16 cellular contexts compared by ENCODE assay signal in the genomic region with DNA sequence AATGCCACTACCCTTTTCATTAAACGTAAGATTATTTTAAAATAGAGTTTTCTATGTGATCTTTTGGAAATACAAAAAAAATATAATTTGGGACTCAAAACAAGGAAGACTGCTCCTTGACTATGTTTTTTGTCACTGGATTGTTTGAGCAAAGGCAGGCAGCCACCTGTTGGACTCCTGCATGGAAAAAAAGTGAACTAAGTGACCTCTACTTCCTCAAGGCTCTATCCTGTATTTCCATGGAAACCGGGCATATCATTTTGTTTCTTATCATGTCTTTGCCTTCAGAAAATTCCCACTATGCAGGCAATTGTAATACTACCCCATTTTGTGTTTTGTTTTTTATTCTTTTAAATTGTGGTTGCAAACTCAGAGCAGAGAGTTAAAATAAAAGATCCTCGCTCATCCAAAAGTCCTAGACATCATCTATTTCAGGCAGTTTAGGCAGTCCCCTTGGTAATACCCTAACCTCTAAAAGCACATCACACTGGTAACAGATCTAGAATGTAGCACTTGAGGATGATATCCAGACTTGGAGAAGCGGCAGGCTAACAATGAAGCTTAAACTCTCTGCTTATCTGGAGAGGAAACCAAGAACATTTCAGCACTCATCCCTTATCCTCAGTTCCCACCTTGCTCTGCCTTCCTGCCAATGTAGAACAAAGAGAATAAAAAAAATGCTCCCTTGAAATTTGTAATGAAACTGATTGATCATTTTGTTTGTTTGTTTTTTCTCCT.
"Had no signal": no experiment of that assay in that cellular context is flagged by ENCODE, and none has a peak within 500 bp of the region (broad histone marks: within the 10 kb centered on the region; RNA-seq: fewer than 3 reads in every experiment).

No MANE protein-coding gene starts in this region.

- DNase-seq: activated CD4-positive, alpha-beta memory T cell treated with anti-CD3 and anti-CD28 coated beads, Interleukin-2, amount 10 ng/mL, durations not matched to agents 7 days and 5 days; activated CD4-positive, alpha-beta T cell treated with anti-CD3 and anti-CD28 coated beads for 48 hours; activated CD8-positive, alpha-beta memory T cell treated with anti-CD3 and anti-CD28 coated beads, Interleukin-2, amount 10 ng/mL, durations not matched to agents 7 days and 5 days; activated naive CD4-positive, alpha-beta T cell; activated naive CD8-positive, alpha-beta T cell treated with anti-CD3 and anti-CD28 coated beads for 36 hours; amygdala; endodermal cell; foreskin melanocyte; lower lobe of right lung; occipital lobe; retina; stimulated activated CD8-positive, alpha-beta memory T cell treated with anti-CD3 and anti-CD28 coated beads, Interleukin-4, amount 100 ng/mL, for 48 hours; uterus had no signal

- H3K27ac ChIP-seq: lower lobe of right lung, tibial nerve, uterus had no signal

- H3K4me3 Mint-ChIP-seq: activated CD4-positive, alpha-beta memory T cell treated with anti-CD3 and anti-CD28 coated beads, Interleukin-2, amount 10 ng/mL, durations not matched to agents 7 days and 5 days; activated CD8-positive, alpha-beta memory T cell treated with anti-CD3 and anti-CD28 coated beads, Interleukin-2, amount 10 ng/mL, durations not matched to agents 7 days and 5 days; activated naive CD8-positive, alpha-beta T cell treated with anti-CD3 and anti-CD28 coated beads for 36 hours; endodermal cell; stimulated activated naive CD8-positive, alpha-beta T cell treated with anti-CD3 and anti-CD28 coated beads, Interleukin-15, Interleukin-2, amounts not matched to agents 100 ng/mL and 50 ng/mL, for 24 hours; T-helper 1 cell treated with Interleukin-12 subunit alpha and Interleukin-12 subunit beta and Interleukin-4 antibody, amounts not matched to agents 30 μg/mL and 1 μg/mL, for 36 hours had no signal

- H3K4me1 Mint-ChIP-seq: activated CD4-positive, alpha-beta memory T cell treated with anti-CD3 and anti-CD28 coated beads, Interleukin-2, amount 10 ng/mL, durations not matched to agents 7 days and 5 days; activated CD8-positive, alpha-beta memory T cell treated with anti-CD3 and anti-CD28 coated beads, Interleukin-2, amount 10 ng/mL, durations not matched to agents 7 days and 5 days; activated naive CD8-positive, alpha-beta T cell treated with anti-CD3 and anti-CD28 coated beads for 36 hours had no signal

- H3K4me3 ChIP-seq: lower lobe of right lung, tibial nerve, uterus had no signal

- H3K27me3 Mint-ChIP-seq: activated CD4-positive, alpha-beta memory T cell treated with anti-CD3 and anti-CD28 coated beads, Interleukin-2, amount 10 ng/mL, durations not matched to agents 7 days and 5 days; activated CD8-positive, alpha-beta memory T cell treated with anti-CD3 and anti-CD28 coated beads, Interleukin-2, amount 10 ng/mL, durations not matched to agents 7 days and 5 days; activated naive CD8-positive, alpha-beta T cell treated with anti-CD3 and anti-CD28 coated beads for 36 hours; stimulated activated naive CD8-positive, alpha-beta T cell treated with anti-CD3 and anti-CD28 coated beads, Interleukin-15, Interleukin-2, amounts not matched to agents 100 ng/mL and 50 ng/mL, for 24 hours had no signal

- H3K36me3 Mint-ChIP-seq: activated CD8-positive, alpha-beta memory T cell treated with anti-CD3 and anti-CD28 coated beads, Interleukin-2, amount 10 ng/mL, durations not matched to agents 7 days and 5 days; activated naive CD8-positive, alpha-beta T cell treated with anti-CD3 and anti-CD28 coated beads for 36 hours had no signal

- ATAC-seq: activated CD8-positive, alpha-beta memory T cell treated with anti-CD3 and anti-CD28 coated beads, Interleukin-2, amount 10 ng/mL, durations not matched to agents 7 days and 5 days; lower lobe of right lung had no signal

- H3K36me3 ChIP-seq: lower lobe of right lung, tibial nerve, uterus had no signal

- H3K4me1 ChIP-seq: lower lobe of right lung, uterus had no signal

- H3K27ac Mint-ChIP-seq: activated CD4-positive, alpha-beta memory T cell treated with anti-CD3 and anti-CD28 coated beads, Interleukin-2, amount 10 ng/mL, durations not matched to agents 7 days and 5 days; activated CD8-positive, alpha-beta memory T cell treated with anti-CD3 and anti-CD28 coated beads, Interleukin-2, amount 10 ng/mL, durations not matched to agents 7 days and 5 days; activated naive CD8-positive, alpha-beta T cell treated with anti-CD3 and anti-CD28 coated beads for 36 hours; endodermal cell; stimulated activated naive CD8-positive, alpha-beta T cell treated with anti-CD3 and anti-CD28 coated beads, Interleukin-15, Interleukin-2, amounts not matched to agents 100 ng/mL and 50 ng/mL, for 24 hours; T-helper 1 cell treated with Interleukin-12 subunit alpha and Interleukin-12 subunit beta and Interleukin-4 antibody, amounts not matched to agents 30 μg/mL and 1 μg/mL, for 36 hours had no signal

- H3K9me3 Mint-ChIP-seq: activated CD4-positive, alpha-beta memory T cell treated with anti-CD3 and anti-CD28 coated beads, Interleukin-2, amount 10 ng/mL, durations not matched to agents 7 days and 5 days; activated naive CD8-positive, alpha-beta T cell treated with anti-CD3 and anti-CD28 coated beads for 36 hours; endodermal cell; stimulated activated naive CD8-positive, alpha-beta T cell treated with anti-CD3 and anti-CD28 coated beads, Interleukin-15, Interleukin-2, amounts not matched to agents 100 ng/mL and 50 ng/mL, for 24 hours; T-helper 1 cell treated with Interleukin-12 subunit alpha and Interleukin-12 subunit beta and Interleukin-4 antibody, amounts not matched to agents 30 μg/mL and 1 μg/mL, for 36 hours had no signal

- H3K27me3 ChIP-seq: tibial nerve, uterus had no signal

- H3K9me3 ChIP-seq: lower lobe of right lung, tibial nerve, uterus had no signal
